Comparison of ENCODE assay signal across 24 cellular contexts in the genomic region with DNA sequence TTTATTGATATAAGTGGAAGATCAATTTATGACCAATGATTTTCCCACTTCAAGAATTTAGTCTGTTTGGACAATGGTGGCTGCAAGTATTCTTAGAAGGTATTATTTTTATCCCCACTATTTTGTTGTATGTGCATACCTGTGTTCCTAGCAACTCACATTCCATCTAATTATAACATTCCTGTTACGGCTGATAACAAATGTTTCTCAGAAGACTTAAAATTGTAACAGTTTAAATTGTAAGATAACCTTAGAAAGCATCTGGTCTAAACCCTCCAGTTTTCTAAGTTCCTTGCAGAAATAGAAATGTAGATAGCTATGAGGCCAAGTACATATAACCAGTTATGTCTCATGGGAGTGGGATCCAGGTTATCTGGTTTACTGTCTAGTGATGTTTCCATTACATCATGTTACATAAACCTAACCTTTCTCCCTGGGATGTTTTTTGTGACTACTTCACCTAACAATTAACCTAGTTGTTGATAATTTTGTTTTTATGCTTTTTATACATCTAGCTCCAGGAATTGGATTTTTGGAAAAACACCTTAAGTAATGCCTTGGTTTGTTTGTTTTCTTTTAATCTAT. TPM values are rescaled to one million over a fixed set of nuclear protein-coding genes. Genes with fewer than 3 reads are reported as not detected.
A peak's percentile ranks its signal among the peaks of the same experiment; 100 is the strongest.
DNase-seq lines count a peak whose midpoint lies in the region; ATAC-seq and TF ChIP-seq lines count a peak whose summit lies in the region.
"Had no signal": no experiment of that assay in that cellular context is flagged by ENCODE, and none has a peak within 500 bp of the region (broad histone marks: within the 10 kb centered on the region; RNA-seq: fewer than 3 reads in every experiment).

No MANE protein-coding gene starts in this region.

- peaks cover 3% of the 10 kb centered on the region; the same call in 1 of the 2 replicates for H4K20me1 ChIP-seq in SK-N-SH (ENCODE audit: insufficient read depth)

- H3K9ac ChIP-seq in SK-N-SH = no peak overlapping the region

- no peak for TF ChIP-seq RAD21 in SK-N-SH (IDR thresholded peaks at IDR 0.05; ENCODE audit: low read length)

- DNase-seq in SK-N-SH = no peak
- peak; percentile 42 for DNase-seq in astrocyte of the hippocampus (ENCODE audit: low read depth, low spot score)
- DNase-seq in heart right ventricle = no peak
- DNase-seq in myocyte (ENCODE audit: low read depth) = peak; percentile 1
- DNase-seq in type B pancreatic cell (ENCODE audit: extremely low spot score, unreplicated experiment) = no peak
- no peak for DNase-seq in stimulated activated CD4-positive, alpha-beta T cell treated with anti-CD3 and anti-CD28 coated beads, Interleukin-12 subunit alpha, Interleukin-12 subunit beta, amount 100 ng/mL, for 4 hours
- DNase-seq in psoas muscle = no peak
- DNase-seq: Caco-2; CD4-positive, CD25-positive, alpha-beta regulatory T cell; EL; Kasumi-1; MM.1S; NCI-H1092; NCI-H1436 treated with DMSO at 0.1 percent for 48 hours; NCI-H2029; NCI-H526; PC-9 had no signal

- TF ChIP-seq CTCF in SK-N-SH (IDR thresholded peaks at IDR 0.05) (no peak), heart right ventricle (IDR thresholded peaks at IDR 0.05) (no peak), type B pancreatic cell (conservative IDR thresholded peaks at IDR 0.05) (no peak), psoas muscle (IDR thresholded peaks at IDR 0.05) (no peak)

- POLR2A ChIA-PET in SK-N-SH (lab: Yijun Ruan, JAX) = no interaction called here

- WGBS in SK-N-SH (ENCODE audit: low lambda C conversion rate) = 85% methylated on average over 1 of the region's 1 CpG
- WGBS in heart right ventricle, 2 donors = 31 to 43% methylated on average over 1 of the region's 1 CpG
- WGBS in psoas muscle, 3 donors = 17 to 35% (median 25%) methylated on average over 1 of the region's 1 CpG

- no peaks in the 10 kb centered on the region for H3K9me2 ChIP-seq in SK-N-SH

- H3K9me3 Mint-ChIP-seq in type B pancreatic cell = no peaks in the 10 kb centered on the region
- H3K9me3 Mint-ChIP-seq: CD4-positive, CD25-positive, alpha-beta regulatory T cell; GM23338; IgD-negative memory B cell had no signal

- intact Hi-C loops in heart right ventricle (cut with DNase I) = no loop called here
- intact Hi-C loops in psoas muscle (cut with DNase I) = no loop called here

- no peak overlapping the region for H3K4me3 ChIP-seq in SK-N-SH (ENCODE audit: low read depth in 2 of 2, low read length in 1 of 2)
- H3K4me3 ChIP-seq in heart right ventricle = no peak overlapping the region
- H3K4me3 ChIP-seq in psoas muscle = no peak overlapping the region
- H3K4me3 ChIP-seq: GM12878, GM23338, PC-9 had no signal

- H3K4me1 Mint-ChIP-seq in type B pancreatic cell (ENCODE audit: unreplicated experiment) = no peaks in the 10 kb centered on the region
- H3K4me1 Mint-ChIP-seq: B cell, GM23338, IgD-negative memory B cell had no signal

- H3F3A ChIP-seq in SK-N-SH (replicated peaks; ENCODE audit: insufficient read depth) = peaks cover 23% of the 10 kb centered on the region

- H3K36me3 Mint-ChIP-seq in type B pancreatic cell = peaks cover 38% of the 10 kb centered on the region
- H3K36me3 Mint-ChIP-seq: IgD-negative memory B cell had no signal

- H3K27me3 ChIP-seq in SK-N-SH (ENCODE audit: insufficient read depth) (no peaks in the 10 kb centered on the region), heart right ventricle (no peaks in the 10 kb centered on the region), psoas muscle (ENCODE audit: insufficient read depth in 3 of 3, low read length in 2 of 3) (no peaks in the 10 kb centered on the region)

- CTCF ChIA-PET in SK-N-SH (lab: Yijun Ruan, JAX) = no interaction called here

- H3K9me3 ChIP-seq in SK-N-SH = no peaks in the 10 kb centered on the region
- no peaks in the 10 kb centered on the region for H3K9me3 ChIP-seq in heart right ventricle
- H3K9me3 ChIP-seq in psoas muscle = no peaks in the 10 kb centered on the region
- H3K9me3 ChIP-seq: Caco-2 had no signal

- H3K27ac ChIP-seq in SK-N-SH (ENCODE audit: low read depth in 2 of 2, low read length in 1 of 2) (no peak overlapping the region), heart right ventricle (peak overlapping the region in 8 of 10 donors; percentile 3 to 81 (median 65)), psoas muscle (no peak overlapping the region)
- H3K27ac ChIP-seq: 22Rv1, PC-9, RWPE1 had no signal

- no peak overlapping the region for H3K4me2 ChIP-seq in SK-N-SH
- H3K4me2 ChIP-seq: GM23338, PC-9 had no signal

- TF ChIP-seq EP300 in SK-N-SH (IDR thresholded peaks at IDR 0.05; ENCODE audit: borderline replicate concordance in 1 of 2, low read depth in 1 of 2, low read length in 1 of 2) = no peak

- H3K36me3 ChIP-seq in SK-N-SH (replicated peaks in 1 of 2; ENCODE audit: control insufficient read depth in 1 of 2, insufficient read depth in 2 of 2, low read length in 1 of 2) = peaks cover 34 to 65% of the 10 kb centered on the region in 2 experiments
- peaks cover 0 to 74% (median 31%) of the 10 kb centered on the region in 9 donors for H3K36me3 ChIP-seq in heart right ventricle
- peaks cover 2 to 75% of the 10 kb centered on the region in 2 donors for H3K36me3 ChIP-seq in psoas muscle (ENCODE audit: insufficient read depth in 1 of 2, low read depth in 1 of 2)

- H2AFZ ChIP-seq in SK-N-SH (ENCODE audit: low read depth) = no peak overlapping the region
- H2AFZ ChIP-seq: GM23338, PC-9 had no signal

- H3K4me3 Mint-ChIP-seq in type B pancreatic cell = no peak overlapping the region
- H3K4me3 Mint-ChIP-seq: B cell; CD4-positive, CD25-positive, alpha-beta regulatory T cell; GM23338; IgD-negative memory B cell had no signal

- peak; percentile 72 for ATAC-seq in SK-N-SH treated with all-trans-retinoic acid at 6 μM for 48 hours
- peak; percentile 25 to 90 (median 80) for ATAC-seq in heart right ventricle
- ATAC-seq in psoas muscle = no peak
- ATAC-seq: GM12878, GM23338 had no signal

- no peak overlapping the region for H3K27ac Mint-ChIP-seq in type B pancreatic cell
- H3K27ac Mint-ChIP-seq: B cell, GM23338, IgD-negative memory B cell had no signal

- H3K4me1 ChIP-seq in SK-N-SH (ENCODE audit: control insufficient read depth in 1 of 2, insufficient read depth in 2 of 2, low read depth in 1 of 2, low read length in 1 of 2) (no peaks in the 10 kb centered on the region), heart right ventricle (peaks cover 0 to 5% (median 0%) of the 10 kb centered on the region in 9 donors), psoas muscle (no peaks in the 10 kb centered on the region)
- H3K4me1 ChIP-seq: Caco-2 had no signal

- no peaks in the 10 kb centered on the region for H3K27me3 Mint-ChIP-seq in type B pancreatic cell
- H3K27me3 Mint-ChIP-seq: B cell; CD4-positive, CD25-positive, alpha-beta regulatory T cell; IgD-negative memory B cell had no signal

- peaks cover 17% of the 10 kb centered on the region for H3K79me2 ChIP-seq in SK-N-SH (ENCODE audit: insufficient read depth)

TF ChIP-seq in SK-N-SH treated with all-trans-retinoic acid at 6 μM for 48 hours, 23 proteins besides CTCF, POLR2A, EP300 and RAD21 (continues in another document):
- TF ChIP-seq RARB (CRISPR knock-in tag; IDR thresholded peaks at IDR 0.05) (no peak), ZFP3 (CRISPR knock-in tag; IDR thresholded peaks at IDR 0.05) (no peak), ZNF70 (CRISPR knock-in tag; IDR thresholded peaks at IDR 0.05) (no peak), BACH2 (CRISPR knock-in tag; IDR thresholded peaks at IDR 0.05; ENCODE audit: borderline replicate concordance) (no peak)

TF ChIP-seq in SK-N-SH, 30 proteins besides CTCF, POLR2A, EP300 and RAD21:
- TF ChIP-seq NFIC (IDR thresholded peaks at IDR 0.05; ENCODE audit: borderline replicate concordance) (no peak), GATA2 (CRISPR knock-in tag; IDR thresholded peaks at IDR 0.05) (no peak), TAF1 (IDR thresholded peaks at IDR 0.05; ENCODE audit: borderline replicate concordance, low read depth, low read length) (no peak)
- TF ChIP-seq, protein P1, sequence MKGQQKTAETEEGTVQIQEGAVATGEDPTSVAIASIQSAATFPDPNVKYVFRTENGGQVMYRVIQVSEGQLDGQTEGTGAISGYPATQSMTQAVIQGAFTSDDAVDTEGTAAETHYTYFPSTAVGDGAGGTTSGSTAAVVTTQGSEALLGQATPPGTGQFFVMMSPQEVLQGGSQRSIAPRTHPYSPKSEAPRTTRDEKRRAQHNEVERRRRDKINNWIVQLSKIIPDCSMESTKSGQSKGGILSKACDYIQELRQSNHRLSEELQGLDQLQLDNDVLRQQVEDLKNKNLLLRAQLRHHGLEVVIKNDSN (IDR thresholded peaks at IDR 0.05; ENCODE audit: borderline replicate concordance, low read depth) = no peak
- TF ChIP-seq, protein P2, sequence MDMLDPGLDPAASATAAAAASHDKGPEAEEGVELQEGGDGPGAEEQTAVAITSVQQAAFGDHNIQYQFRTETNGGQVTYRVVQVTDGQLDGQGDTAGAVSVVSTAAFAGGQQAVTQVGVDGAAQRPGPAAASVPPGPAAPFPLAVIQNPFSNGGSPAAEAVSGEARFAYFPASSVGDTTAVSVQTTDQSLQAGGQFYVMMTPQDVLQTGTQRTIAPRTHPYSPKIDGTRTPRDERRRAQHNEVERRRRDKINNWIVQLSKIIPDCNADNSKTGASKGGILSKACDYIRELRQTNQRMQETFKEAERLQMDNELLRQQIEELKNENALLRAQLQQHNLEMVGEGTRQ (IDR thresholded peaks at IDR 0.05; ENCODE audit: borderline replicate concordance, low read depth, low read length) = no peak
TF ChIP-seq in SK-N-SH: peak in this region for 0.

RNA-seq across cellular contexts. Expression of a gene that starts 11.1 kb away (rescaled TPM):
- polyA plus RNA-seq in SK-N-SH (2012; rRNA removed) (15.7 and 27.2 TPM in 2 replicates), heart right ventricle (10 to 100 TPM; 15.0 to 22.6 TPM), psoas muscle (10 to 100 TPM; 14.6 to 34.5 (median 18.9) TPM)
- 25.4 and 32.5 TPM in 2 replicates for polyA plus RNA-seq in SK-N-SH (2012; cell fraction: cytosol; rRNA removed)
- polyA plus RNA-seq in SK-N-SH (2012; cell fraction: nucleus; rRNA removed) = 24.7 and 57.9 TPM in 2 replicates
- total RNA-seq in heart right ventricle (10 to 100 TPM; 52.0 to 82.1 (median 67.9) TPM), myocyte (51.0 and 78.1 TPM in 2 replicates), type B pancreatic cell (ENCODE audit: low replicate concordance) (42.3 and 53.3 TPM in 2 replicates), psoas muscle (10 to 100 TPM; 23.8 to 42.9 (median 36.3) TPM)
- 19.4 TPM for polyA plus RNA-seq in myocyte (2012)

RNA-seq across cellular contexts. Expression of a gene that starts 13.6 kb away (rescaled TPM):
- polyA plus RNA-seq in SK-N-SH (2012; rRNA removed) = 9.6 and 11.4 TPM in 2 replicates
- polyA plus RNA-seq in SK-N-SH (2012; cell fraction: cytosol; rRNA removed) = 16.2 and 19.9 TPM in 2 replicates
- polyA plus RNA-seq in SK-N-SH (2012; cell fraction: nucleus; rRNA removed) = 5.1 and 11.4 TPM in 2 replicates
- total RNA-seq in heart right ventricle = 10 to 100 TPM; 25.8 to 41.0 (median 30.6) TPM
- polyA plus RNA-seq in heart right ventricle = 10 to 100 TPM; 14.1 to 18.5 TPM
- 53.6 and 55.2 TPM in 2 replicates for total RNA-seq in myocyte
- 18.0 TPM for polyA plus RNA-seq in myocyte (2012)
- 24.9 and 33.2 TPM in 2 replicates for total RNA-seq in type B pancreatic cell (ENCODE audit: low replicate concordance)
- total RNA-seq in psoas muscle = 10 to 100 TPM; 22.9 to 30.7 (median 27.9) TPM
- polyA plus RNA-seq in psoas muscle = 10 to 100 TPM; 16.2 to 45.4 (median 25.8) TPM

Comparison
In these comparisons a context has a peak if more than half of its experiments do, and no peak if none do; other contexts are left out.
1. ATAC-seq: peak in SK-N-SH treated with all-trans-retinoic acid at 6 μM for 48 hours (single experiment) and heart right ventricle (8 of 8); none in psoas muscle (0 of 4).
2. DNase-seq: peak in astrocyte of the hippocampus (single experiment) and myocyte (single experiment); none in SK-N-SH (single experiment), heart right ventricle (0 of 2), type B pancreatic cell (single experiment), stimulated activated CD4-positive, alpha-beta T cell treated with anti-CD3 and anti-CD28 coated beads, Interleukin-12 subunit alpha, Interleukin-12 subunit beta, amount 100 ng/mL, for 4 hours (single experiment) and psoas muscle (0 of 2).
3. H3K27ac ChIP-seq: peak in heart right ventricle (8 of 10); none in SK-N-SH (0 of 2) and psoas muscle (single experiment).